Comparison of ENCODE assay signal across 25 cellular contexts in genomic region chr15:85091990-85092389, GRCh38.
A peak's percentile ranks its signal among the peaks of the same experiment; 100 is the strongest.
DNase-seq lines count a peak whose midpoint lies in the region; FAIRE-seq and TF ChIP-seq lines count a peak whose summit lies in the region.
"Had no signal": no experiment of that assay in that cellular context is flagged by ENCODE, and none has a peak within 500 bp of the region (broad histone marks: within the 10 kb centered on the region; RNA-seq: fewer than 3 reads in every experiment).

No MANE protein-coding gene starts in this region.

- H3K14ac ChIP-seq in H9 (ENCODE audit: insufficient read depth, low read length) = no peak overlapping the region

- no peak overlapping the region for H3K4me3 Mint-ChIP-seq in H9
- H3K4me3 Mint-ChIP-seq: CD4-positive, CD25-positive, alpha-beta regulatory T cell had no signal

- peak overlapping the region; percentile 93 for H3K27ac ChIP-seq in angular gyrus (ENCODE audit: low read depth, low read length)
- H3K27ac ChIP-seq in H9 (ENCODE audit: insufficient read length, low read depth, low read length) = no peak overlapping the region
- H3K27ac ChIP-seq in colonic mucosa = no peak overlapping the region
- H3K27ac ChIP-seq: A549, HL-60, SK-N-MC had no signal

- H3K36me3 Mint-ChIP-seq in H9 (ENCODE audit: insufficient read depth in 1 of 3, low read depth in 3 of 3) = peaks cover 6 to 10% (median 8%) of the 10 kb centered on the region in 3 experiments; a peak in 6 of 7 replicates

- no peak overlapping the region for H4K91ac ChIP-seq in H9 (ENCODE audit: insufficient read length, low read depth, low read length)

- H3K9ac ChIP-seq in H9 (ENCODE audit: extremely low read depth, insufficient read length, low read length) (no peak overlapping the region), colonic mucosa (ENCODE audit: low read depth in 2 of 2, low read length in 2 of 2) (no peak overlapping the region)

- no peak overlapping the region for H2BK20ac ChIP-seq in H9 (ENCODE audit: low read depth, low read length, poor library complexity, severe bottlenecking)

- no peak overlapping the region for H3K4me3 ChIP-seq in colonic mucosa
- H3K4me3 ChIP-seq: A549, HAP-1, K562, MG63, SK-N-MC had no signal

- H4K20me1 ChIP-seq in H9 (ENCODE audit: control insufficient read depth, insufficient read depth, insufficient read length) = no peaks in the 10 kb centered on the region

- no peaks in the 10 kb centered on the region for H3K79me1 ChIP-seq in H9 (ENCODE audit: insufficient read depth, low read depth, low read length, poor library complexity, severe bottlenecking)

- H3K9me3 ChIP-seq in H9 (ENCODE audit: control insufficient read depth, low read depth, low read length) (no peaks in the 10 kb centered on the region), colonic mucosa (no peaks in the 10 kb centered on the region)
- H3K9me3 ChIP-seq: HAP-1, MG63 had no signal

- H4K8ac ChIP-seq in H9 (replicated peaks; ENCODE audit: insufficient read length, low read depth, low read length) = no peak overlapping the region

- no peak for FAIRE-seq in GM12892 (lab: Jason Lieb, UNC)
- FAIRE-seq: A549, HepG2, K562 had no signal

- H3K23ac ChIP-seq in H9 (ENCODE audit: insufficient read length, low read depth, low read length) = no peak overlapping the region

- TF ChIP-seq CTCF in H9 (conservative IDR thresholded peaks at IDR 0.05) = no peak
- no peak for TF ChIP-seq CTCF in colonic mucosa (IDR thresholded peaks at IDR 0.05)

- no peaks in the 10 kb centered on the region for H3K79me2 ChIP-seq in H9 (ENCODE audit: insufficient read depth, low read length)

- H3K27ac Mint-ChIP-seq in H9 = peak overlapping the region in 1 of 3 experiments; percentile 50; a peak in 1 of 7 replicates

- no peak overlapping the region for H3K18ac ChIP-seq in H9 (ENCODE audit: insufficient read length, low read depth, low read length)

- H2BK5ac ChIP-seq in H9 (ENCODE audit: insufficient read length, low read length) = no peak overlapping the region

- H3K23me2 ChIP-seq in H9 (ENCODE audit: insufficient read length, low read depth, low read length, poor library complexity, severe bottlenecking) = no peaks in the 10 kb centered on the region

- H2AFZ ChIP-seq in H9 (ENCODE audit: low read length) = no peak overlapping the region

- intact Hi-C loops in colonic mucosa (cut with DNase I) = no loop called here

- H3K4ac ChIP-seq in H9 (ENCODE audit: low read depth, low read length) = no peak overlapping the region

- H3T11ph ChIP-seq in H9 (ENCODE audit: low read length) = no peak overlapping the region

- H3K9me3 Mint-ChIP-seq in H9 = peaks cover 0 to 5% of the 10 kb centered on the region in 2 experiments; a peak in 1 of 5 replicates
- H3K9me3 Mint-ChIP-seq: CD4-positive, CD25-positive, alpha-beta regulatory T cell had no signal

- TF ChIP-seq POLR2A in GM12892 (IDR thresholded peaks at IDR 0.05; ENCODE audit: low read depth, low read length) = no peak

- no peaks in the 10 kb centered on the region for H3K36me3 ChIP-seq in colonic mucosa

- H2BK120ac ChIP-seq in H9 (ENCODE audit: low read depth, low read length, poor library complexity, severe bottlenecking) = no peak overlapping the region

- H3K4me2 ChIP-seq in H9 (ENCODE audit: insufficient read depth, insufficient read length, low read length) = no peak overlapping the region
- H3K4me2 ChIP-seq: A549 had no signal

- no peak overlapping the region for H2BK15ac ChIP-seq in H9 (ENCODE audit: low read depth, low read length)

- no peaks in the 10 kb centered on the region for H3K27me3 ChIP-seq in H9 (ENCODE audit: insufficient read depth, low read length)
- H3K27me3 ChIP-seq in colonic mucosa = no peaks in the 10 kb centered on the region
- H3K27me3 ChIP-seq: MG63 had no signal

- no peaks in the 10 kb centered on the region for H3K4me1 ChIP-seq in H9 (ENCODE audit: insufficient read depth, low read length)
- no peaks in the 10 kb centered on the region for H3K4me1 ChIP-seq in colonic mucosa
- H3K4me1 ChIP-seq: HAP-1 had no signal

- no peak overlapping the region for H2BK12ac ChIP-seq in H9 (ENCODE audit: insufficient read length, low read depth, low read length)

- DNase-seq in hippocampal formation (lab: John Stamatoyannopoulos, UW) (peak; percentile 41 to 56), pons (ENCODE audit: low spot score) (peak; percentile 83), H9 (no peak), colonic mucosa (no peak), GM12892 (ENCODE audit: insufficient read length) (no peak)
- no peak for DNase-seq in stimulated activated naive CD4-positive, alpha-beta T cell (lab: John Stamatoyannopoulos, UW)
- DNase-seq: CD4-positive, CD25-positive, alpha-beta regulatory T cell; EL; GF-D8; MG63; NCI-H1048; NCI-H1436; NCI-H187 treated with DMSO at 0.1 percent for 48 hours; NCI-H2107; NCI-H446 treated with DMSO at 0.1 percent for 48 hours; NCI-H526 treated with DMSO at 0.1 percent for 48 hours; PC-3; SHP77 had no signal

- H4K5ac ChIP-seq in H9 (ENCODE audit: insufficient read length, low read depth, low read length) = no peak overlapping the region

- H3K56ac ChIP-seq in H9 (ENCODE audit: insufficient read length, low read depth, low read length) = no peak overlapping the region

- H3K4me1 Mint-ChIP-seq in H9 = peaks cover 2 to 16% of the 10 kb centered on the region in 2 experiments

- no CpG with 5 or more reads among the region's 2 CpGs for WGBS in H9 (ENCODE audit: extremely low coverage, insufficient read length, low lambda C conversion rate)

- H3K27me3 Mint-ChIP-seq in H9 (ENCODE audit: low read depth) = no peaks in the 10 kb centered on the region
- H3K27me3 Mint-ChIP-seq: CD4-positive, CD25-positive, alpha-beta regulatory T cell had no signal

- H2AK5ac ChIP-seq in H9 (ENCODE audit: insufficient read length, low read length) = no peak overlapping the region

Comparison
In these comparisons a context has a peak if more than half of its experiments do, and no peak if none do; other contexts are left out.
1. DNase-seq: peak in hippocampal formation (2 of 2) and pons (single experiment); none in stimulated activated naive CD4-positive, alpha-beta T cell (0 of 6), H9 (single experiment), colonic mucosa (single experiment) and GM12892 (single experiment).